ENCODE assay signal across 3 cellular contexts in the genomic region with DNA sequence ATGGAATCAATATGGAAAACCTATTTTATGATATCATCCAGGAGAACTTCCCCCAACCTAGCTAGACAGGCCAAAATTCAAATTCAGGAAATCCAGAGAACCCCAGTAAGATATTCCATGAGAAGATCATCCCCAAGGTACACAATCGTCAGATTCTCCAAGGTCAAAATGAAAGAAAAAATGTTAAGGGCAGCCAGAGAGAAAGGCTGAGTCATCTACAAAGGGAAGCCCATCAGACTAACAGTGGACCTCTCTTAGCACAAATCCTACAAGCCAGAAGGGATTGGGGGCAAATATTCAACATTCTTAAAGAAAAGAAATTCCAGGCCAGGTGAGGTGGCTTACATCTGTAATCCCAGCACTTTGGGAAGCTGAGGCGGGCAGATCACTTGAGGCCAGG. TPM values are rescaled to one million over a fixed set of nuclear protein-coding genes. Genes with fewer than 3 reads are reported as not detected.
"Had no signal": no experiment of that assay in that cellular context is flagged by ENCODE, and none has a peak within 500 bp of the region (broad histone marks: within the 10 kb centered on the region; RNA-seq: fewer than 3 reads in every experiment).

No MANE protein-coding gene starts in this region.

RNA-seq across cellular contexts. Expression of a gene that starts 11.7 kb away (rescaled TPM):
- total RNA-seq: LHCN-M2, MCF 10A, NCI-H460 had no signal
